Comparison of ENCODE assay signal across 11 cellular contexts in genomic region chrX:151735219-151735618, GRCh38. TPM values are rescaled to one million over a fixed set of nuclear protein-coding genes. Genes with fewer than 3 reads are reported as not detected.
"Had no signal": no experiment of that assay in that cellular context is flagged by ENCODE, and none has a peak within 500 bp of the region (broad histone marks: within the 10 kb centered on the region; RNA-seq: fewer than 3 reads in every experiment).

No MANE protein-coding gene starts in this region.

- DNase-seq: GM23248, GOT3, H7, HFFc6 had no signal

- H3K36me3 ChIP-seq: HAP-1 had no signal

- H3K27ac ChIP-seq: GM23248, HL-60 had no signal

- H3K4me1 ChIP-seq: HAP-1 had no signal

- H3K9me3 ChIP-seq: HAP-1 had no signal

- H3K4me3 ChIP-seq: GM23248, HAP-1 had no signal

- ATAC-seq: HCT116, HepG2 had no signal

RNA-seq across cellular contexts. Expression of gene CNGA2, which starts 0.7 kb away (rescaled TPM):
- total RNA-seq: GM23248, H4, H7, HepG2, HFFc6, HT1080 had no signal
- polyA plus RNA-seq: GM23248, HepG2, IgD-negative memory B cell had no signal

RNA-seq across cellular contexts. Expression of gene FATE1, which starts 19.4 kb away (rescaled TPM):
- total RNA-seq: GM23248, H4, H7, HepG2, HFFc6, HT1080 had no signal
- polyA plus RNA-seq: GM23248, HepG2, IgD-negative memory B cell had no signal

RNA-seq across cellular contexts. Expression of gene PRRG3, which starts 40.0 kb away (rescaled TPM):
- total RNA-seq: GM23248, H4, HepG2, HFFc6, HT1080 had no signal
- polyA plus RNA-seq: HepG2, IgD-negative memory B cell had no signal
